In the genomic region with DNA sequence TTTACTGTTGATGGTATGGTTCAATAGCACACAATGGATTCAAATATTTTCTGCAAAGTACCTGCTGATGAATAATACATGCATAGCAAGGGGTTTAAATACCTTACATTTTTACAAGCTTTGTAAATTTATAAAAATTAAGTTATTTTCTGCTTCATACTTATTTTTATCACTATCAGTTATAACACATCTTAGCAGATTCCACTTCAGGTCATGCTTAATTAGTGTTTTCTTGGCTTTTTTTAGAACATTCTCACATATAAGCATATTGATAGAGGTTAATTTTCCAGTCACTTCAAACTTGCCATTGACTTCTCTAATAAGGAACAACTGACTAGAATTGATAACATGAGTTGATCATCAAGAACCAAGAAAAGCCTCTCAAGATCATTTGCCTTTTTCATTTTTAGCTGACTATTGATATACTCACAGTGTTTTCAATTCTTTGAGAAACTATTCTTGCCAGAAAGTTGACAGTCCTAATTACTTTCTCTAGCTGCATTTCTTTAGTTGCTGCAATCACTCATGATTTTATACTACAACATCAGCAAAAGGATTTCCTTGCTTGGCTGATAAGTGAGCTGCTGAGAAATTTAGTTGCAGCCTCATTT, we compare ENCODE assay signal across 2 cellular contexts.
A peak's percentile ranks its signal among the peaks of the same experiment; 100 is the strongest.
TF ChIP-seq lines count a peak whose summit lies in the region.

No MANE protein-coding gene starts in this region.

TF ChIP-seq in IMR-90, 13 proteins besides CTCF, POLR2A, EP300 and RAD21:
- TF ChIP-seq MAFK (IDR thresholded peaks at IDR 0.05; ENCODE audit: low read depth, low read length) (peak; percentile 11; the same call in 1 of the 2 replicates), NFE2L2 (IDR thresholded peaks at IDR 0.05; ENCODE audit: low read depth, low read length) (no peak)

TF ChIP-seq in HepG2, 621 proteins besides CTCF, POLR2A, EP300 and RAD21:
- TF ChIP-seq ZNF510 (CRISPR knock-in tag; IDR thresholded peaks at IDR 0.05; ENCODE audit: low read depth) (peak; percentile 97; the same call in 1 of the 2 replicates), ZNF598 (CRISPR knock-in tag; IDR thresholded peaks at IDR 0.05; ENCODE audit: borderline replicate concordance) (no peak), MAFF (IDR thresholded peaks at IDR 0.05; ENCODE audit: low read depth, low read length) (peak; percentile 61), MAFK (conservative IDR thresholded peaks at IDR 0.05 in 1 of 2, IDR thresholded peaks at IDR 0.05 in 1 of 2; ENCODE audit: low read length in 2 of 2) (peak; percentile 53 to 66; a peak in 3 of 4 replicates), ZNF549 (CRISPR knock-in tag; IDR thresholded peaks at IDR 0.05) (0 out of 2 replicates have a peak, but pooled peaks have one; percentile 60)
TF ChIP-seq in HepG2: peak in this region for 4.
